10 cellular contexts compared by ENCODE assay signal in the genomic region with DNA sequence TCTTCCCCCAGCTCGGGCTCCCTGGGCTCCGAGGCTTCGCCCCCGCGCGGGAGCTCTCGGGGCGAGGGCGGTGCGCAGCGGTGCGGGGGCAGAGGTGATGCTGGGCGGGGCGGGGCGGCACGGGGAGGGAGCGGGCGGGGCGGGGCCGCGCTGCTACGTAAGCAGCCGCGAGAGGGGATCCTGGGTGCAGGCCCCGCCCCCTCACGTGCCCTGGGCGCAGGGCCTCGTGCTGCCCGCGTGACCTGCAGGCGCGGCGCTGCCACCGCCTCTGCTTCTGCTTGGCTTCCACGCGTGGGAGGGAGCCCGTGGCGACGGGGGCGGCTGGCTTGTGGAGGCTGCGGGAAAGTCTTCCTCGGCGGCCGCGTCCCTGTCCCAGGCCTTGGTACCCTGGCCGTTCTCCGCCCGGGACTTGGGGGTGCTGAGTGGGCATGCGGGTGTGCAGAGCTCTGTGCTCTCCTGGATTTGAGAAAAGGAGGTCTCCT.
A peak's percentile ranks its signal among the peaks of the same experiment; 100 is the strongest.
DNase-seq lines count a peak whose midpoint lies in the region; ATAC-seq and TF ChIP-seq lines count a peak whose summit lies in the region.
"Had no signal": no experiment of that assay in that cellular context is flagged by ENCODE, and none has a peak within 500 bp of the region (broad histone marks: within the 10 kb centered on the region; RNA-seq: fewer than 3 reads in every experiment).

No MANE protein-coding gene starts in this region.

- H3K4me2 ChIP-seq in hepatocyte, result peak overlapping the region; percentile 89
- H3K4me2 ChIP-seq in smooth muscle cell, result peak overlapping the region; percentile 78

- H3K27me3 Mint-ChIP-seq in T-helper 17 cell, result peaks cover 65% of the 10 kb centered on the region

- 73% methylated on average over 21 of the region's 49 CpGs for WGBS in hepatocyte (ENCODE audit: low lambda C conversion rate, missing lambda C conversion rate)
- WGBS in smooth muscle cell (ENCODE audit: low lambda C conversion rate), result 60% methylated on average over 21 of the region's 49 CpGs

- no peak for ATAC-seq in T-helper 17 cell

- H3K4me1 ChIP-seq in hepatocyte (ENCODE audit: insufficient read depth) (peaks cover 7% of the 10 kb centered on the region), smooth muscle cell (ENCODE audit: low read depth) (peaks cover 4% of the 10 kb centered on the region)

- no peaks in the 10 kb centered on the region for H3K9me3 ChIP-seq in T-helper 17 cell (ENCODE audit: control insufficient read depth, low read length, poor library complexity, severe bottlenecking)
- H3K9me3 ChIP-seq in hepatocyte (ENCODE audit: low read depth), result no peaks in the 10 kb centered on the region
- no peaks in the 10 kb centered on the region for H3K9me3 ChIP-seq in smooth muscle cell (replicated peaks; ENCODE audit: low read depth)

- DNase-seq in NCI-H1436 (lab: John Stamatoyannopoulos, UW), result peak; percentile 3
- DNase-seq in NCI-H1436 treated with DMSO at 0.1 percent for 48 hours (lab: John Stamatoyannopoulos, UW), result no peak
- DNase-seq in T-helper 17 cell, result peak in 1 of 3 donors; percentile 8
- peak; percentile 68 for DNase-seq in hepatocyte (ENCODE audit: low spot score)
- no peak for DNase-seq in smooth muscle cell (lab: John Stamatoyannopoulos, UW; ENCODE audit: unreplicated experiment)
- DNase-seq in epidermal melanocyte (ENCODE audit: insufficient read length, low spot score), result no peak
- no peak for DNase-seq in brain microvascular endothelial cell
- DNase-seq in OCI-M1 (lab: John Stamatoyannopoulos, UW), result no peak
- DNase-seq: ACHN had no signal

- H3K4me3 ChIP-seq in hepatocyte, result peak overlapping the region; percentile 23
- peak overlapping the region; percentile 36 for H3K4me3 ChIP-seq in smooth muscle cell
- H3K4me3 ChIP-seq in brain microvascular endothelial cell (ENCODE audit: low read depth, low read length), result no peak overlapping the region

- H3K9me2 ChIP-seq in hepatocyte (replicated peaks; ENCODE audit: insufficient read depth), result no peaks in the 10 kb centered on the region

- TF ChIP-seq CTCF in hepatocyte (IDR thresholded peaks at IDR 0.05; ENCODE audit: poor library complexity) (no peak), smooth muscle cell (IDR thresholded peaks at IDR 0.05; ENCODE audit: borderline replicate concordance, insufficient read depth, poor library complexity, severe bottlenecking) (no peak), brain microvascular endothelial cell (IDR thresholded peaks at IDR 0.05; ENCODE audit: low read depth, low read length, missing control alignments) (no peak)

- H2AFZ ChIP-seq in hepatocyte (no peak overlapping the region), smooth muscle cell (ENCODE audit: low read depth) (no peak overlapping the region)

- no peak overlapping the region for H3K9ac ChIP-seq in smooth muscle cell (ENCODE audit: low read depth)

- H4K20me1 ChIP-seq in hepatocyte (ENCODE audit: insufficient read depth, poor library complexity, severe bottlenecking), result no peaks in the 10 kb centered on the region
- H4K20me1 ChIP-seq in smooth muscle cell (ENCODE audit: low read depth), result no peaks in the 10 kb centered on the region

- no peaks in the 10 kb centered on the region for H3K36me3 ChIP-seq in hepatocyte (replicated peaks; ENCODE audit: insufficient read depth, low read depth)
- H3K36me3 ChIP-seq in smooth muscle cell (ENCODE audit: low read depth), result no peaks in the 10 kb centered on the region
- no peaks in the 10 kb centered on the region for H3K36me3 ChIP-seq in brain microvascular endothelial cell (replicated peaks)

- peak overlapping the region; percentile 49 for H3K4me3 Mint-ChIP-seq in T-helper 17 cell
- H3K4me3 Mint-ChIP-seq: natural killer cell treated with Interleukin-12 subunit alpha and Interleukin-12 subunit beta and Interleukin-15 and Interleukin-18, amount 100 ng/mL, for 72 hours had no signal

- no peaks in the 10 kb centered on the region for H3F3A ChIP-seq in smooth muscle cell (ENCODE audit: low read depth)

- no peaks in the 10 kb centered on the region for H3K4me1 Mint-ChIP-seq in T-helper 17 cell

- in situ Hi-C loops in brain microvascular endothelial cell (cut with HindIII; ENCODE audit: low pct_ligation_motif_present, low sequenced_read_pairs), result no loop called here

- no peaks in the 10 kb centered on the region for H3K36me3 Mint-ChIP-seq in T-helper 17 cell (ENCODE audit: low read depth)
- H3K36me3 Mint-ChIP-seq: natural killer cell treated with Interleukin-12 subunit alpha and Interleukin-12 subunit beta and Interleukin-15 and Interleukin-18, amount 100 ng/mL, for 72 hours had no signal

- no peaks in the 10 kb centered on the region for H3K79me2 ChIP-seq in hepatocyte
- no peaks in the 10 kb centered on the region for H3K79me2 ChIP-seq in smooth muscle cell (ENCODE audit: low read depth)

- no peak overlapping the region for H3K27ac Mint-ChIP-seq in T-helper 17 cell
- H3K27ac Mint-ChIP-seq: natural killer cell treated with Interleukin-12 subunit alpha and Interleukin-12 subunit beta and Interleukin-15 and Interleukin-18, amount 100 ng/mL, for 72 hours had no signal

- H3K27ac ChIP-seq in hepatocyte (no peak overlapping the region), smooth muscle cell (ENCODE audit: low read depth) (no peak overlapping the region), brain microvascular endothelial cell (no peak overlapping the region)

- H3K27me3 ChIP-seq in hepatocyte (peaks cover 42% of the 10 kb centered on the region), smooth muscle cell (ENCODE audit: low read depth) (peaks cover 17% of the 10 kb centered on the region), brain microvascular endothelial cell (replicated peaks) (peaks cover 10% of the 10 kb centered on the region)

Comparison
In these comparisons a context has a peak if more than half of its experiments do, and no peak if none do; other contexts are left out.
1. DNase-seq: peak in NCI-H1436 (single experiment) and hepatocyte (single experiment); none in NCI-H1436 treated with DMSO at 0.1 percent for 48 hours (single experiment), smooth muscle cell (single experiment), epidermal melanocyte (single experiment), brain microvascular endothelial cell (single experiment) and OCI-M1 (single experiment).